1 cellular context compared by ENCODE assay signal in the genomic region with DNA sequence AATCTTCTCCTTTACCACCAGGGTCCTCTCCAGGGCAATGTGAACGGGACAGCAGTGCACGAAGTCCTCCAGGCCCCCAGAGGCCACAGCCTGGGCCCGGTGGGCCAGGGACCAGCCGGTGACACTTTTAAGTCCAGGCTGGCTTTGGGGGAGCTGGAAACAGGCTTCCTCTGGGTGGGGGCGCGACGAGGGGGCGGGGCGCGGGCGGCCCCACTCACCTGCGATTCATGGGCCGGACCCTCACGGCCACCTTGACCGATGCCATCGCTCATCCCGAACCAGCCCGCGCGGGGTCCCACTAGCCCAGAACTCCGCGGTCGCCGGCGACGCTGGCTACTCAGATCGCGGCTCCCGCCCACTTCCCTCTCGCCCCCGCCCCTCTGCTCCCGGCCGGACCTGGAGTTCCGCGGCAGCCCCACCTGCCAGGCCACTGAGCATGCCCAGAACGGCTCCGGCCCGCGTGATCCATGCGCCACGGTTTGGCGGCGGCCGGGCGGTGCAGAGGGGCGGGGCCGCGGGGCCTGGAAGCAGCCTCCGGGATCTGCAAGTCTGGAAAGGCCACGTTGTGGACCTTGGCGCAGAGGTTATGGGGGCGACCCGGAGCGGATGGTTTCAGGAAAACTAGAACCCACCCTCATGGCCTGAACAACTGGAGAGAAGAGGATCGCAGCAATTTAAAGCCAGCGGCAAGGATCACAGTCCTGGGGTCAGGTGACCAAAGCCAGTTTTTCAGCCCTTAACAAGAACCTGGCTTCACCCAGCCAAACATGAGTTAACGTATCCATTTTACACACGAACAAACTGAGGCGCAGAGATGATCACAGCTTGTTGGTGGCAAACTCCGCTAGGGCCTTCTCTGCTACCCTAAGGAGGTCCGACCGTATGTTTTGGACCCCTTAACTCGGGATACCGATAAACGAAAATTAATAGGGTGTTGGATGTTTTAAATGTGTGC.
TF ChIP-seq lines count a peak whose summit lies in the region.

A gene with protein sequence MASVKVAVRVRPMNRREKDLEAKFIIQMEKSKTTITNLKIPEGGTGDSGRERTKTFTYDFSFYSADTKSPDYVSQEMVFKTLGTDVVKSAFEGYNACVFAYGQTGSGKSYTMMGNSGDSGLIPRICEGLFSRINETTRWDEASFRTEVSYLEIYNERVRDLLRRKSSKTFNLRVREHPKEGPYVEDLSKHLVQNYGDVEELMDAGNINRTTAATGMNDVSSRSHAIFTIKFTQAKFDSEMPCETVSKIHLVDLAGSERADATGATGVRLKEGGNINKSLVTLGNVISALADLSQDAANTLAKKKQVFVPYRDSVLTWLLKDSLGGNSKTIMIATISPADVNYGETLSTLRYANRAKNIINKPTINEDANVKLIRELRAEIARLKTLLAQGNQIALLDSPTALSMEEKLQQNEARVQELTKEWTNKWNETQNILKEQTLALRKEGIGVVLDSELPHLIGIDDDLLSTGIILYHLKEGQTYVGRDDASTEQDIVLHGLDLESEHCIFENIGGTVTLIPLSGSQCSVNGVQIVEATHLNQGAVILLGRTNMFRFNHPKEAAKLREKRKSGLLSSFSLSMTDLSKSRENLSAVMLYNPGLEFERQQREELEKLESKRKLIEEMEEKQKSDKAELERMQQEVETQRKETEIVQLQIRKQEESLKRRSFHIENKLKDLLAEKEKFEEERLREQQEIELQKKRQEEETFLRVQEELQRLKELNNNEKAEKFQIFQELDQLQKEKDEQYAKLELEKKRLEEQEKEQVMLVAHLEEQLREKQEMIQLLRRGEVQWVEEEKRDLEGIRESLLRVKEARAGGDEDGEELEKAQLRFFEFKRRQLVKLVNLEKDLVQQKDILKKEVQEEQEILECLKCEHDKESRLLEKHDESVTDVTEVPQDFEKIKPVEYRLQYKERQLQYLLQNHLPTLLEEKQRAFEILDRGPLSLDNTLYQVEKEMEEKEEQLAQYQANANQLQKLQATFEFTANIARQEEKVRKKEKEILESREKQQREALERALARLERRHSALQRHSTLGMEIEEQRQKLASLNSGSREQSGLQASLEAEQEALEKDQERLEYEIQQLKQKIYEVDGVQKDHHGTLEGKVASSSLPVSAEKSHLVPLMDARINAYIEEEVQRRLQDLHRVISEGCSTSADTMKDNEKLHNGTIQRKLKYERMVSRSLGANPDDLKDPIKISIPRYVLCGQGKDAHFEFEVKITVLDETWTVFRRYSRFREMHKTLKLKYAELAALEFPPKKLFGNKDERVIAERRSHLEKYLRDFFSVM (N-terminal part only) (minus strand): TSS at position 438 of the 955 bp plus-strand sequence. CDS start 173 bp downstream, at position 265.

TF ChIP-seq in HepG2, 621 proteins besides CTCF, POLR2A, EP300 and RAD21 (continued from another document and continues in another):
- TF ChIP-seq, protein P1, sequence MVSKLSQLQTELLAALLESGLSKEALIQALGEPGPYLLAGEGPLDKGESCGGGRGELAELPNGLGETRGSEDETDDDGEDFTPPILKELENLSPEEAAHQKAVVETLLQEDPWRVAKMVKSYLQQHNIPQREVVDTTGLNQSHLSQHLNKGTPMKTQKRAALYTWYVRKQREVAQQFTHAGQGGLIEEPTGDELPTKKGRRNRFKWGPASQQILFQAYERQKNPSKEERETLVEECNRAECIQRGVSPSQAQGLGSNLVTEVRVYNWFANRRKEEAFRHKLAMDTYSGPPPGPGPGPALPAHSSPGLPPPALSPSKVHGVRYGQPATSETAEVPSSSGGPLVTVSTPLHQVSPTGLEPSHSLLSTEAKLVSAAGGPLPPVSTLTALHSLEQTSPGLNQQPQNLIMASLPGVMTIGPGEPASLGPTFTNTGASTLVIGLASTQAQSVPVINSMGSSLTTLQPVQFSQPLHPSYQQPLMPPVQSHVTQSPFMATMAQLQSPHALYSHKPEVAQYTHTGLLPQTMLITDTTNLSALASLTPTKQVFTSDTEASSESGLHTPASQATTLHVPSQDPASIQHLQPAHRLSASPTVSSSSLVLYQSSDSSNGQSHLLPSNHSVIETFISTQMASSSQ (IDR thresholded peaks at IDR 0.05; ENCODE audit: low read depth): peak; percentile 32; the same call in 1 of the 2 replicates
- TF ChIP-seq, protein P1 (CRISPR knock-in tag; IDR thresholded peaks at IDR 0.05; ENCODE audit: borderline replicate concordance): peak; percentile 84; the same call in 1 of the 2 replicates
- peak; percentile 98 for TF ChIP-seq ZSCAN21 (CRISPR knock-in tag; IDR thresholded peaks at IDR 0.05; ENCODE audit: borderline replicate concordance)
- peak; percentile 14; the same call in 1 of the 2 replicates for TF ChIP-seq ZNF652 (CRISPR knock-in tag; IDR thresholded peaks at IDR 0.05; ENCODE audit: borderline replicate concordance, low read depth)
- TF ChIP-seq, protein P2, sequence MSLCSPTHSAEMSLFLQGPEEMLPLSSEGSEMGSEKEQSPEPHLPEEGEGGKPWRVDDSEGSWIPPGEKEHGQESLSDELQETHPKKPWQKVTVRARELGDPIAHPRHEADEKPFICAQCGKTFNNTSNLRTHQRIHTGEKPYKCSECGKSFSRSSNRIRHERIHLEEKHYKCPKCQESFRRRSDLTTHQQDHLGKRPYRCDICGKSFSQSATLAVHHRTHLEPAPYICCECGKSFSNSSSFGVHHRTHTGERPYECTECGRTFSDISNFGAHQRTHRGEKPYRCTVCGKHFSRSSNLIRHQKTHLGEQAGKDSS (CRISPR knock-in tag; IDR thresholded peaks at IDR 0.05; ENCODE audit: borderline replicate concordance, low read depth): peak; percentile 97
- TF ChIP-seq, protein P3, sequence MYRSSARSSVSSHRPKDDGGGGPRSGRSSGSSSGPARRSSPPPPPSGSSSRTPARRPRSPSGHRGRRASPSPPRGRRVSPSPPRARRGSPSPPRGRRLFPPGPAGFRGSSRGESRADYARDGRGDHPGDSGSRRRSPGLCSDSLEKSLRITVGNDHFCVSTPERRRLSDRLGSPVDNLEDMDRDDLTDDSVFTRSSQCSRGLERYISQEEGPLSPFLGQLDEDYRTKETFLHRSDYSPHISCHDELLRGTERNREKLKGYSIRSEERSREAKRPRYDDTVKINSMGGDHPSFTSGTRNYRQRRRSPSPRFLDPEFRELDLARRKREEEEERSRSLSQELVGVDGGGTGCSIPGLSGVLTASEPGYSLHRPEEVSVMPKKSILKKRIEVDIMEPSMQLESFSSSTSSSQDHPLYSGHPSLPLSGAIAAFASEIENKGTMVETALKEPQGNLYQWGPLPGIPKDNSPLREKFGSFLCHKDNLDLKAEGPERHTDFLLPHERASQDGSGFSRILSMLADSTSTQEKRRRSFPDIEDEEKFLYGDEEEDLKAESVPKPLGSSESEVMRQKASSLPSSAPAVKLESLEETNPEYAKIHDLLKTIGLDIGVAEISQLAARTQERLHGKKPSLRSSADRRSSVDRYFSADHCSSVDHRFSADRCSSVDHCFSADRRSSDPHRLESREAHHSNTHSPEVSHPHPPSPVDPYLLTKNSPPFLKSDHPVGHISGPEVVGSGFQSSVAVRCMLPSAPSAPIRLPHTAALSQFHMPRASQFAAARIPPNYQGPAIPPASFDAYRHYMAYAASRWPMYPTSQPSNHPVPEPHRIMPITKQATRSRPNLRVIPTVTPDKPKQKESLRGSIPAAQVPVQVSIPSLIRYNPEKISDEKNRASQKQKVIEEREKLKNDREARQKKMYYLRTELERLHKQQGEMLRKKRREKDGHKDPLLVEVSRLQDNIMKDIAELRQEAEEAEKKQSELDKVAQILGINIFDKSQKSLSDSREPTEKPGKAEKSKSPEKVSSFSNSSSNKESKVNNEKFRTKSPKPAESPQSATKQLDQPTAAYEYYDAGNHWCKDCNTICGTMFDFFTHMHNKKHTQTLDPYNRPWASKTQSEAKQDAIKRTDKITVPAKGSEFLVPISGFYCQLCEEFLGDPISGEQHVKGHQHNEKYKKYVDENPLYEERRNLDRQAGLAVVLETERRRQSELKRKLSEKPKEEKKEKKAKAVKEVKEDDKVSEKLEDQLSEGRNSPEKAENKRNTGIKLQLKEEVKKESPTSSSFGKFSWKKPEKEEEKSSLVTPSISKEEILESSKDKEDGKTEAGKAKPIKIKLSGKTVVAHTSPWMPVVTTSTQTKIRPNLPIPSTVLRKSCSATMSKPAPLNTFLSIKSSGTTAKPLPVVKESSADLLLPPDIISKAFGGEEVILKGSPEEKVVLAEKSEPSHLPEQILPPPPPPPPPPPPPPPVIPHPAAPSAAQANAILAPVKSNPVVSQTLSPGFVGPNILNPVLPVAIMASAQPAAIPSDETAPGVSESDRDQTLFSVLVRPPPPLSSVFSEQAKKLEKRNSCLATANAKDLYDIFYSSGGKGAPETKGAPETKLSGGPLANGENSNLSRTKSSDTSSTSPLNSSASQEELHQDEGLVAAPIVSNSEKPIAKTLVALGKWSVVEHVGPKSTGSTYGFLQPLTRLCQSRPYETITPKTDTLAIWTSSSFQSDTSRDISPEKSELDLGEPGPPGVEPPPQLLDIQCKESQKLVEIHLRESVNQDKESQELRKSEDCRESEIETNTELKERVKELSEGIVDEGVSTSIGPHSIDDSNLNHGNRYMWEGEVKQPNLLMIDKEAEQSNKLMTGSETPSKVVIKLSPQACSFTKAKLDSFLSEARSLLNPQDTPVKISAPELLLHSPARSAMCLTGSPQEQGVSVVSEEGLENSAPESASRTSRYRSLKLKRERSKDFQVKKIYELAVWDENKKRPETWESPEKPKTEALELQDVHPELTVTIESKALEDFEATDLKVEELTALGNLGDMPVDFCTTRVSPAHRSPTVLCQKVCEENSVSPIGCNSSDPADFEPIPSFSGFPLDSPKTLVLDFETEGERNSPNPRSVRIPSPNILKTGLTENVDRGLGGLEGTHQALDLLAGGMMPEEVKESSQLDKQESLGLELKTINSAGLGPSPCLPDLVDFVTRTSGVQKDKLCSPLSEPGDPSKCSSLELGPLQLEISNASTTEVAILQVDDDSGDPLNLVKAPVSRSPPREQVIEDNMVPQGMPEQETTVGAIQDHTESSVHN (CRISPR knock-in tag; IDR thresholded peaks at IDR 0.05): no peak
- 0 out of 2 replicates have a peak, but pooled peaks have one; percentile 42 for TF ChIP-seq ZNF839 (CRISPR knock-in tag; IDR thresholded peaks at IDR 0.05; ENCODE audit: borderline replicate concordance)
- peak; percentile 98 for TF ChIP-seq U2AF1 (optimal IDR thresholded peaks at IDR 0.05; ENCODE audit: low read depth, low read length)
- no peak for TF ChIP-seq ZBTB1 (CRISPR knock-in tag; IDR thresholded peaks at IDR 0.05; ENCODE audit: borderline replicate concordance)
- peak; percentile 38; the same call in 1 of the 2 replicates for TF ChIP-seq SRF (IDR thresholded peaks at IDR 0.05; ENCODE audit: low read depth, low read length)
- peak; percentile 86 for TF ChIP-seq ZNF292 (CRISPR knock-in tag; IDR thresholded peaks at IDR 0.05; ENCODE audit: borderline replicate concordance, low read depth)
- TF ChIP-seq, protein P4, sequence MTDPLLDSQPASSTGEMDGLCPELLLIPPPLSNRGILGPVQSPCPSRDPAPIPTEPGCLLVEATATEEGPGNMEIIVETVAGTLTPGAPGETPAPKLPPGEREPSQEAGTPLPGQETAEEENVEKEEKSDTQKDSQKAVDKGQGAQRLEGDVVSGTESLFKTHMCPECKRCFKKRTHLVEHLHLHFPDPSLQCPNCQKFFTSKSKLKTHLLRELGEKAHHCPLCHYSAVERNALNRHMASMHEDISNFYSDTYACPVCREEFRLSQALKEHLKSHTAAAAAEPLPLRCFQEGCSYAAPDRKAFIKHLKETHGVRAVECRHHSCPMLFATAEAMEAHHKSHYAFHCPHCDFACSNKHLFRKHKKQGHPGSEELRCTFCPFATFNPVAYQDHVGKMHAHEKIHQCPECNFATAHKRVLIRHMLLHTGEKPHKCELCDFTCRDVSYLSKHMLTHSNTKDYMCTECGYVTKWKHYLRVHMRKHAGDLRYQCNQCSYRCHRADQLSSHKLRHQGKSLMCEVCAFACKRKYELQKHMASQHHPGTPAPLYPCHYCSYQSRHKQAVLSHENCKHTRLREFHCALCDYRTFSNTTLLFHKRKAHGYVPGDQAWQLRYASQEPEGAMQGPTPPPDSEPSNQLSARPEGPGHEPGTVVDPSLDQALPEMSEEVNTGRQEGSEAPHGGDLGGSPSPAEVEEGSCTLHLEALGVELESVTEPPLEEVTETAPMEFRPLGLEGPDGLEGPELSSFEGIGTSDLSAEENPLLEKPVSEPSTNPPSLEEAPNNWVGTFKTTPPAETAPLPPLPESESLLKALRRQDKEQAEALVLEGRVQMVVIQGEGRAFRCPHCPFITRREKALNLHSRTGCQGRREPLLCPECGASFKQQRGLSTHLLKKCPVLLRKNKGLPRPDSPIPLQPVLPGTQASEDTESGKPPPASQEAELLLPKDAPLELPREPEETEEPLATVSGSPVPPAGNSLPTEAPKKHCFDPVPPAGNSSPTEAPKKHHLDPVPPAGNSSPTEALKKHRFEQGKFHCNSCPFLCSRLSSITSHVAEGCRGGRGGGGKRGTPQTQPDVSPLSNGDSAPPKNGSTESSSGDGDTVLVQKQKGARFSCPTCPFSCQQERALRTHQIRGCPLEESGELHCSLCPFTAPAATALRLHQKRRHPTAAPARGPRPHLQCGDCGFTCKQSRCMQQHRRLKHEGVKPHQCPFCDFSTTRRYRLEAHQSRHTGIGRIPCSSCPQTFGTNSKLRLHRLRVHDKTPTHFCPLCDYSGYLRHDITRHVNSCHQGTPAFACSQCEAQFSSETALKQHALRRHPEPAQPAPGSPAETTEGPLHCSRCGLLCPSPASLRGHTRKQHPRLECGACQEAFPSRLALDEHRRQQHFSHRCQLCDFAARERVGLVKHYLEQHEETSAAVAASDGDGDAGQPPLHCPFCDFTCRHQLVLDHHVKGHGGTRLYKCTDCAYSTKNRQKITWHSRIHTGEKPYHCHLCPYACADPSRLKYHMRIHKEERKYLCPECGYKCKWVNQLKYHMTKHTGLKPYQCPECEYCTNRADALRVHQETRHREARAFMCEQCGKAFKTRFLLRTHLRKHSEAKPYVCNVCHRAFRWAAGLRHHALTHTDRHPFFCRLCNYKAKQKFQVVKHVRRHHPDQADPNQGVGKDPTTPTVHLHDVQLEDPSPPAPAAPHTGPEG (CRISPR knock-in tag; IDR thresholded peaks at IDR 0.05): peak; percentile 92
- TF ChIP-seq MAFG (CRISPR knock-in tag; IDR thresholded peaks at IDR 0.05): no peak
- TF ChIP-seq NCOA2 (CRISPR knock-in tag; IDR thresholded peaks at IDR 0.05): peak; percentile 39; the same call in 1 of the 2 replicates
- TF ChIP-seq MXI1 (IDR thresholded peaks at IDR 0.05; ENCODE audit: borderline replicate concordance, low read depth, low read length): peak; percentile 94
- TF ChIP-seq ZSCAN31 (CRISPR knock-in tag; IDR thresholded peaks at IDR 0.05; ENCODE audit: low read depth): peak; percentile 93
- TF ChIP-seq EHMT2 (IDR thresholded peaks at IDR 0.05; ENCODE audit: borderline replicate concordance, low read depth, low read length): peak; percentile 67; the same call in 1 of the 2 replicates
- TF ChIP-seq ZNF251 (CRISPR knock-in tag; IDR thresholded peaks at IDR 0.05): no peak
- TF ChIP-seq ZNF143 (CRISPR knock-in tag; IDR thresholded peaks at IDR 0.05): no peak
- no peak for TF ChIP-seq ZNF569 (CRISPR knock-in tag; IDR thresholded peaks at IDR 0.05; ENCODE audit: borderline replicate concordance)
